Comparison of ENCODE assay signal across 12 cellular contexts in the genomic region with DNA sequence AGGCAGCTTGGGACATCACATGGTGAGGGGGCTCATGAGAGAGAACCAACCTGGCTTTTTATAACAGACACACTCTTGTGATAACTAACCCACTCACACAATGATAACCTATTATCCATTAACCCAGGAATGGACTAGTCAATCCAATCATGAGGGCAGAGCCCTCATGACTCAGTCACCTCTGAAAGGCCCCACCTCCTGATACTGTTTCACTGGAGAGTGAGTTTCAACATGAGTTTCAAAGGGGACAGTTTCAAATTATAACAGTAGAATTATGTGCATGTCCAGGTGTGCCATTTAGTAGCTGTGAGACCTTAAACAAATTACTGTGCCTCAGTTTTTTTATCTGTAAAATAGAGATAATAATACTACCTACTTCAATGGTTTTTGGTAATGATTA. TPM values are rescaled to one million over a fixed set of nuclear protein-coding genes. Genes with fewer than 3 reads are reported as not detected.
A peak's percentile ranks its signal among the peaks of the same experiment; 100 is the strongest.
DNase-seq lines count a peak whose midpoint lies in the region; ATAC-seq, FAIRE-seq and TF ChIP-seq lines count a peak whose summit lies in the region.
"Had no signal": no experiment of that assay in that cellular context is flagged by ENCODE, and none has a peak within 500 bp of the region (broad histone marks: within the 10 kb centered on the region; RNA-seq: fewer than 3 reads in every experiment).

No MANE protein-coding gene starts in this region.

- H2AFZ ChIP-seq in GM23248: no peak overlapping the region
- no peak overlapping the region for H2AFZ ChIP-seq in HepG2 (ENCODE audit: low read length)

- ATAC-seq in GM18909 (IDR thresholded peaks at IDR 0.05; ENCODE audit: poor library complexity, unreplicated experiment) (peak; percentile 92), HepG2 (peak; percentile 63; the same call in 2 of the 3 replicates), heart right ventricle (no peak), gastroesophageal sphincter (no peak)
- ATAC-seq: Panc1 had no signal

- CTCF ChIA-PET in HepG2 (lab: Yijun Ruan, JAX; ENCODE audit: low intra/inter-chr PET ratio, low total read pairs): no interaction called here

- no peak for TF ChIP-seq EP300 in HepG2 (IDR thresholded peaks at IDR 0.05; ENCODE audit: low read depth in 2 of 2, low read length in 2 of 2)
- no peak for TF ChIP-seq EP300 in HepG2 (CRISPR knock-in tag; IDR thresholded peaks at IDR 0.05; ENCODE audit: borderline replicate concordance)
- no peak for TF ChIP-seq EP300 in gastroesophageal sphincter (IDR thresholded peaks at IDR 0.05)

- no peaks in the 10 kb centered on the region for H4K20me1 ChIP-seq in GM23248 (ENCODE audit: insufficient read depth)
- no peaks in the 10 kb centered on the region for H4K20me1 ChIP-seq in HepG2 (ENCODE audit: insufficient read depth, low read length)

- no TSS peak for BruUV-seq in HepG2 (replicated peaks; lab: Mats Ljungman, UMichigan)

- H3K79me2 ChIP-seq in GM23248 (ENCODE audit: insufficient read depth) (no peaks in the 10 kb centered on the region), HepG2 (ENCODE audit: insufficient read depth, low read length) (no peaks in the 10 kb centered on the region)

- H3K4me2 ChIP-seq in GM23248 (ENCODE audit: unreplicated experiment): no peak overlapping the region
- no peak overlapping the region for H3K4me2 ChIP-seq in HepG2 (ENCODE audit: low read depth, low read length)

- H3K4me3 ChIP-seq in GM23248 (no peak overlapping the region), HepG2 (replicated peaks in 1 of 3; ENCODE audit: insufficient read depth in 1 of 3, low read depth in 2 of 3, low read length in 3 of 3) (no peak overlapping the region), heart right ventricle (no peak overlapping the region), gastroesophageal sphincter (no peak overlapping the region)

- H3K36me3 ChIP-seq in GM23248 (ENCODE audit: low read depth) (no peaks in the 10 kb centered on the region), HepG2 (replicated peaks in 1 of 2; ENCODE audit: control insufficient read depth in 1 of 2, insufficient read depth in 2 of 2, low read length in 2 of 2) (no peaks in the 10 kb centered on the region), heart right ventricle (no peaks in the 10 kb centered on the region), gastroesophageal sphincter (no peaks in the 10 kb centered on the region)

- FAIRE-seq in HepG2 (lab: Jason Lieb, UNC): no peak

- H3K9me3 ChIP-seq in GM23248 (ENCODE audit: low read depth) (no peaks in the 10 kb centered on the region), HepG2 (ENCODE audit: low read length) (no peaks in the 10 kb centered on the region), heart right ventricle (no peaks in the 10 kb centered on the region), gastroesophageal sphincter (no peaks in the 10 kb centered on the region)

- H3K27ac ChIP-seq in GM23248 (no peak overlapping the region), HepG2 (ENCODE audit: extremely low read length, insufficient read depth, low read length) (no peak overlapping the region), heart right ventricle (no peak overlapping the region), gastroesophageal sphincter (no peak overlapping the region)

- TF ChIP-seq RAD21 in HepG2 (CRISPR knock-in tag; IDR thresholded peaks at IDR 0.05): no peak

- TF ChIP-seq POLR2A in HepG2 (IDR thresholded peaks at IDR 0.05; ENCODE audit: insufficient read depth in 1 of 2, low read depth in 2 of 2, low read length in 2 of 2) (no peak), gastroesophageal sphincter (IDR thresholded peaks at IDR 0.05) (no peak)

- H3K9me2 ChIP-seq in GM23248 (ENCODE audit: insufficient read depth): no peaks in the 10 kb centered on the region

- intact Hi-C loops in HepG2 (cut with micrococcal nuclease; ENCODE audit: unreplicated experiment): no loop called here
- intact Hi-C loops in heart right ventricle (cut with DNase I): loop anchor here in 6 of 10 donors (2.0 to 10.0 kb wide), 4 partner anchors 35 to 50 kb away; partner anchors contain the start of gene PPP2R5A (in 5 of the 6)

- H3K9ac ChIP-seq in GM23248 (no peak overlapping the region), HepG2 (ENCODE audit: insufficient read depth, low read depth, low read length) (no peak overlapping the region)

- H3F3A ChIP-seq in GM23248 (ENCODE audit: insufficient read depth): peaks cover 6% of the 10 kb centered on the region

- in situ Hi-C loops in GM23248 (cut with MboI): no loop called here
- in situ Hi-C loops in HepG2 (cut with HindIII; ENCODE audit: extremely low pct_ligation_motif_present, low pct_unique_long_range_greater_than_20kb): no loop called here

- POLR2A ChIA-PET in HepG2 (lab: Yijun Ruan, JAX): interaction anchor here (0.8 kb wide), 1 partner anchor 20 kb away, joined by 3 read pairs; no protein-coding TSS in a partner anchor

- H3K4me1 ChIP-seq in GM23248 (ENCODE audit: insufficient read depth): peaks cover 16% of the 10 kb centered on the region
- H3K4me1 ChIP-seq in HepG2 (ENCODE audit: insufficient read depth, low read length): peaks cover 57% of the 10 kb centered on the region
- H3K4me1 ChIP-seq in heart right ventricle: peaks cover 8 to 70% (median 56%) of the 10 kb centered on the region in 9 donors
- H3K4me1 ChIP-seq in gastroesophageal sphincter: peaks cover 0 to 75% (median 25%) of the 10 kb centered on the region in 3 donors

- no peaks in the 10 kb centered on the region for H3K27me3 ChIP-seq in GM23248 (replicated peaks; ENCODE audit: insufficient read depth)
- H3K27me3 ChIP-seq in HepG2 (ENCODE audit: control insufficient read depth in 1 of 2, insufficient read depth in 2 of 2, low read length in 2 of 2): no peaks in the 10 kb centered on the region; a peak in 1 of 5 replicates
- no peaks in the 10 kb centered on the region for H3K27me3 ChIP-seq in heart right ventricle
- no peaks in the 10 kb centered on the region for H3K27me3 ChIP-seq in gastroesophageal sphincter

- no peak for TF ChIP-seq CTCF in HepG2 (CRISPR knock-in tag; IDR thresholded peaks at IDR 0.05)
- TF ChIP-seq CTCF in heart right ventricle (IDR thresholded peaks at IDR 0.05): no peak
- TF ChIP-seq CTCF in gastroesophageal sphincter (IDR thresholded peaks at IDR 0.05): no peak

- DNase-seq in GM23248: peak; percentile 47
- peak; percentile 73 for DNase-seq in HPDE6-E6E7 (ENCODE audit: extremely low spot score)
- DNase-seq in HepG2 (ENCODE audit: low spot score): peak; percentile 46
- DNase-seq in heart right ventricle: no peak
- DNase-seq in cerebellum (ENCODE audit: low spot score): no peak
- no peak for DNase-seq in amygdala (lab: John Stamatoyannopoulos, UW)
- DNase-seq: activated naive CD8-positive, alpha-beta T cell treated with anti-CD3 and anti-CD28 coated beads, Interleukin-2, amount 10 ng/mL, durations not matched to agents 7 days and 5 days; H9; stimulated activated CD4-positive, alpha-beta T cell treated with anti-CD3 and anti-CD28 coated beads, Interleukin-4, amount 100 ng/mL, for 1 hour had no signal

TF ChIP-seq in HepG2, 621 proteins besides CTCF, POLR2A, EP300 and RAD21:
- TF ChIP-seq, protein P1, sequence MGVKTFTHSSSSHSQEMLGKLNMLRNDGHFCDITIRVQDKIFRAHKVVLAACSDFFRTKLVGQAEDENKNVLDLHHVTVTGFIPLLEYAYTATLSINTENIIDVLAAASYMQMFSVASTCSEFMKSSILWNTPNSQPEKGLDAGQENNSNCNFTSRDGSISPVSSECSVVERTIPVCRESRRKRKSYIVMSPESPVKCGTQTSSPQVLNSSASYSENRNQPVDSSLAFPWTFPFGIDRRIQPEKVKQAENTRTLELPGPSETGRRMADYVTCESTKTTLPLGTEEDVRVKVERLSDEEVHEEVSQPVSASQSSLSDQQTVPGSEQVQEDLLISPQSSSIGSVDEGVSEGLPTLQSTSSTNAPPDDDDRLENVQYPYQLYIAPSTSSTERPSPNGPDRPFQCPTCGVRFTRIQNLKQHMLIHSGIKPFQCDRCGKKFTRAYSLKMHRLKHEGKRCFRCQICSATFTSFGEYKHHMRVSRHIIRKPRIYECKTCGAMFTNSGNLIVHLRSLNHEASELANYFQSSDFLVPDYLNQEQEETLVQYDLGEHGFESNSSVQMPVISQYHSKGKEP (CRISPR knock-in tag; IDR thresholded peaks at IDR 0.05): no peak
- TF ChIP-seq FOSL2 (CRISPR knock-in tag; IDR thresholded peaks at IDR 0.05) (peak; percentile 75), CCAR2 (optimal IDR thresholded peaks at IDR 0.05; ENCODE audit: low read depth, low read length) (no peak), KLF13 (CRISPR knock-in tag; IDR thresholded peaks at IDR 0.05) (no peak), DR1 (CRISPR knock-in tag; IDR thresholded peaks at IDR 0.05) (no peak), ZNF703 (CRISPR knock-in tag; IDR thresholded peaks at IDR 0.05; ENCODE audit: borderline replicate concordance) (no peak)

RNA-seq across cellular contexts. Expression of gene PPP2R5A, which starts 47.6 kb away (rescaled TPM):
- 31.7 and 37.9 TPM in 2 replicates for total RNA-seq in GM23248 (2014; rRNA removed; shearing (Covaris generic))
- polyA plus RNA-seq in GM23248 (2016; fragmentation: Nextera tagmentation; extraction: Ambion mirVana): 13.9 and 14.2 TPM in 2 replicates
- total RNA-seq in HepG2 (2016; rRNA removed; fragmentation: Illumina TruSeq; extraction: Trizol): 22.0 and 26.5 TPM in 2 replicates
- total RNA-seq in HepG2 (2016; cell fraction: cytosol; rRNA removed; fragmentation: Illumina TruSeq; extraction: Trizol; ENCODE audit: low read depth): 6.9 and 7.3 TPM in 2 replicates
- total RNA-seq in HepG2 (2016; cell fraction: insoluble cytoplasmic fraction; rRNA removed; fragmentation: Illumina TruSeq; extraction: Trizol): 21.8 and 25.0 TPM in 2 replicates
- 22.7 and 24.3 TPM in 2 replicates for total RNA-seq in HepG2 (2016; cell fraction: membrane; rRNA removed; fragmentation: Illumina TruSeq; extraction: Trizol)
- total RNA-seq in HepG2 (2016; cell fraction: nucleus; rRNA removed; fragmentation: Illumina TruSeq; extraction: Trizol): 15.8 and 16.6 TPM in 2 replicates
- 27.5 and 31.4 TPM in 2 replicates for polyA plus RNA-seq in HepG2 (2011; rRNA removed)
- polyA plus RNA-seq in HepG2 (2011; cell fraction: cytosol; rRNA removed): 14.2 and 20.6 TPM in 2 replicates
- 13.4 and 15.4 TPM in 2 replicates for polyA plus RNA-seq in HepG2 (2011; cell fraction: nucleus; rRNA removed)
- 20.6 and 22.6 TPM in 2 replicates for polyA plus RNA-seq in HepG2 (2012)
- polyA plus RNA-seq in HepG2 (2016; cell fraction: cytosol; fragmentation: Illumina TruSeq; extraction: Trizol; ENCODE audit: low read depth): 5.8 and 6.4 TPM in 2 replicates
- polyA plus RNA-seq in HepG2 (2016; cell fraction: insoluble cytoplasmic fraction; fragmentation: Illumina TruSeq; extraction: Trizol; ENCODE audit: low read depth): 27.2 and 28.9 TPM in 2 replicates
- 18.6 and 19.6 TPM in 2 replicates for polyA plus RNA-seq in HepG2 (2016; cell fraction: membrane; fragmentation: Illumina TruSeq; extraction: Trizol; ENCODE audit: low read depth)
- polyA plus RNA-seq in HepG2 (2016; cell fraction: nucleus; fragmentation: Illumina TruSeq; extraction: Trizol; ENCODE audit: insufficient read depth, low read depth): 19.9 and 22.9 TPM in 2 replicates
- polyA minus RNA-seq in HepG2 (2011; rRNA and poly(A)+ RNA removed; ENCODE audit: low replicate concordance): 10.8 and 12.7 TPM in 2 replicates
- polyA minus RNA-seq in HepG2 (2011; cell fraction: cytosol; rRNA and poly(A)+ RNA removed): 16.4 and 21.3 TPM in 2 replicates
- polyA minus RNA-seq in HepG2 (2011; cell fraction: nucleus; rRNA and poly(A)+ RNA removed): 21.4 and 23.7 TPM in 2 replicates
- total RNA-seq in heart right ventricle: 10 to 100 TPM; 48.6 to 86.8 (median 57.3) TPM
- 10 to 100 TPM; 44.2 to 85.7 TPM for polyA plus RNA-seq in heart right ventricle
- 10 to 100 TPM; 43.2 to 88.9 (median 59.5) TPM for total RNA-seq in gastroesophageal sphincter
- total RNA-seq in cerebellum: 15.7 TPM

Comparison
In these comparisons a context has a peak if more than half of its experiments do, and no peak if none do; other contexts are left out.
1. ATAC-seq: peak in GM18909 (single experiment) and HepG2 (single experiment); none in heart right ventricle (0 of 8) and gastroesophageal sphincter (single experiment).
2. DNase-seq: peak in GM23248 (single experiment), HPDE6-E6E7 (single experiment) and HepG2 (single experiment); none in heart right ventricle (0 of 2), cerebellum (single experiment) and amygdala (0 of 56).